8 cellular contexts compared by ENCODE assay signal in the genomic region with DNA sequence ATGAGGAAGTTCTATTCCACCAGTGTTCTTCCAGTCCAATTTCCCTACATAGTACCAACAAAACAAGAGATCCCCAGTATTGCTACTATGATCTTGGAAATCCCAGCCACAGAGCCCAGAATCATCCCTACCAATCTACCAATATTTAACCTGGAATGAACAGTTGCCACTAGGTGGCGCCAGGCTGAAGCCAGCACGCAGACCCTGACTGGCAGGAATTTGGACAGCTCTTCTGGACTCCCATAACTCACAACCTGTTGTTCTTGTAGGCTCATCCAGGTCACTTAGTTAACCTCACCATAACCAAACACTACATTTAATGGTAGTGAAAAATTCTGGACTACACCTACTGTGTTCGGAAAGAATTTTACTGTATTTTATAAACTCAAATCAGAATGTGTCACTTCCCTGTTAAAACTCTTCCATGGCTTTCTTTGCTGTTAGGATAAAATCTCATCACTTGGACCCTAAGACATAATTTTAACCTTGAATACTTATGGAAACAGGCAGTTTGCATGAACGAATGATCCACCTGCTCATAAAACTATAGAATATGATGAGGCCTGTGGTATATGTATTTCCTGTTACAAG. TPM values are rescaled to one million over a fixed set of nuclear protein-coding genes. Genes with fewer than 3 reads are reported as not detected.
DNase-seq lines count a peak whose midpoint lies in the region; ATAC-seq and TF ChIP-seq lines count a peak whose summit lies in the region.

No MANE protein-coding gene starts in this region.

- H3K27ac ChIP-seq in RWPE2 (ENCODE audit: poor library complexity, severe bottlenecking) = no peak overlapping the region

- H3K36me3 Mint-ChIP-seq in activated naive CD8-positive, alpha-beta T cell treated with anti-CD3 and anti-CD28 coated beads for 36 hours = no peaks in the 10 kb centered on the region

- no peaks in the 10 kb centered on the region for H3K4me1 Mint-ChIP-seq in activated naive CD8-positive, alpha-beta T cell treated with anti-CD3 and anti-CD28 coated beads for 36 hours

- intact Hi-C loops in cardiac septum (cut with DNase I) = loop anchor here (1.0 kb wide), 1 partner anchor 188 kb away; no protein-coding TSS in a partner anchor

- H3K4me3 Mint-ChIP-seq in activated naive CD8-positive, alpha-beta T cell treated with anti-CD3 and anti-CD28 coated beads for 36 hours = no peak overlapping the region

- H3K4me3 ChIP-seq in RWPE2 (ENCODE audit: severe bottlenecking) = no peak overlapping the region

- ATAC-seq in GM21825 (IDR thresholded peaks at IDR 0.05; ENCODE audit: unreplicated experiment) (peak; percentile 83), RWPE2 (ENCODE audit: low read depth) (peak; percentile 76)

- no peaks in the 10 kb centered on the region for H3K36me3 ChIP-seq in RWPE2 (ENCODE audit: low read depth)

- no peaks in the 10 kb centered on the region for H3K9me3 Mint-ChIP-seq in activated naive CD8-positive, alpha-beta T cell treated with anti-CD3 and anti-CD28 coated beads for 36 hours

- peak; percentile 67 for DNase-seq in GM03348 (ENCODE audit: low spot score)
- DNase-seq in RWPE2 (ENCODE audit: low spot score) = no peak
- DNase-seq in activated naive CD8-positive, alpha-beta T cell treated with anti-CD3 and anti-CD28 coated beads for 36 hours = peak; percentile 39
- DNase-seq in cardiac septum (ENCODE audit: low spot score) = peak; percentile 79
- DNase-seq in retina = peak; percentile 71
- no peak for DNase-seq in NK-92 treated with Interleukin-12 subunit alpha and Interleukin-12 subunit beta, amount 100 ng/mL, for 24 hours (lab: John Stamatoyannopoulos, UW)

- TF ChIP-seq CTCF in LNCAP (IDR thresholded peaks at IDR 0.05) (peak; percentile 85), RWPE2 (IDR thresholded peaks at IDR 0.05; ENCODE audit: poor library complexity, severe bottlenecking) (peak; percentile 95)

- peaks cover 17% of the 10 kb centered on the region for H3K27me3 Mint-ChIP-seq in activated naive CD8-positive, alpha-beta T cell treated with anti-CD3 and anti-CD28 coated beads for 36 hours

- no peaks in the 10 kb centered on the region for H3K9me3 ChIP-seq in RWPE2 (ENCODE audit: severe bottlenecking)

- peaks cover 2% of the 10 kb centered on the region for H3K4me1 ChIP-seq in RWPE2 (ENCODE audit: insufficient read depth, poor library complexity, severe bottlenecking)

- no peak overlapping the region for H3K27ac Mint-ChIP-seq in activated naive CD8-positive, alpha-beta T cell treated with anti-CD3 and anti-CD28 coated beads for 36 hours

- no peaks in the 10 kb centered on the region for H3K27me3 ChIP-seq in RWPE2 (ENCODE audit: insufficient read depth, poor library complexity, severe bottlenecking)

RNA-seq across cellular contexts. Expression of gene SLC38A11, which starts 59.8 kb away (rescaled TPM):
- not detected for total RNA-seq in activated naive CD8-positive, alpha-beta T cell treated with anti-CD3 and anti-CD28 coated beads for 36 hours
- total RNA-seq in cardiac septum = 0.51 TPM

Comparison
In these comparisons a context has a peak if more than half of its experiments do, and no peak if none do; other contexts are left out.
1. DNase-seq: peak in GM03348 (single experiment), activated naive CD8-positive, alpha-beta T cell treated with anti-CD3 and anti-CD28 coated beads for 36 hours (single experiment), cardiac septum (single experiment) and retina (single experiment); none in RWPE2 (single experiment) and NK-92 treated with Interleukin-12 subunit alpha and Interleukin-12 subunit beta, amount 100 ng/mL, for 24 hours (single experiment).